Comparison of ENCODE assay signal across 8 cellular contexts in the genomic region with DNA sequence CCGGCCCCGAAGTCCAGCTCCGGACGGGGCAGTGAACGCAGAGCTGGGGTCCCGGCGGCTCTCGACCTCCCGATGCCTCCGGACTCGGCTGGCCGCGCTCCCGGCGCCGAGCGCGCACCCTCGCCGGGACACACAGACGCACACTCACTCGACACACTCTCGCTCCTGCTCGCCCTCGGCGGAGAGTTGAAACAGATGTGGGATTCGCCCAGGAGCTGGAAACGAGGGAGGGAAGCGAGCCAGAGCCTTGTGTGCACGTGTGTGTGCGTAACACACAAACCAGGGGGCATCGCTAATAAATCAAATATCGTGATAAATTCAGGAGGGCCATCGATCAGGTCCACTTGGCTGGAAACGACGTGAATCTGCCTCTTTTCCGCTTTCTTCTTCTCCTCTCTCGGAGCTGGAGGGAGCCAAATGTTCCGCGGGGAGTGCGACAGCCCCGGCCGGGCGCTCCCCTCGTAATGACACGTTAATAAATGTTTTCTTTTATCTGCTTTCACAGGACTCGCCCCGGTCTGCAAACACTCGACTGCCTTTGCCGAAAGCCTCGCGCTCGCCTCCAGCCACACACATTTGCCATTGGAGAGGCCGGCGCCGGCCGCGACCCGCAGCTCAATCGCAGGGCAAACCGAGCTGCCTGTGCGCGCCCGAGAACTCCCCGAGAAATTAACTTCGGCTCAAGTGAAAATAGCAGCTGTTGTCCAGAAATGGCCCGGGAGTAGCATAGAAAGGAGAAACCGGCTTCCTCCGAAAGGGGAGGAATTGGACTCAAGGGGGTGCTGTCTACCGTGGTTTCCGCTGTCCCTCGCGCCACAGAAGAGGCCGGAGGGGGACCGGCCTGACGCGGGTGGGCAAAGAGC. TPM values are rescaled to one million over a fixed set of nuclear protein-coding genes. Genes with fewer than 3 reads are reported as not detected.
DNase-seq lines count a peak whose midpoint lies in the region; ATAC-seq lines count a peak whose summit lies in the region.

No MANE protein-coding gene starts in this region.

- DNase-seq in C1 segment of cervical spinal cord (lab: John Stamatoyannopoulos, UW) (peak in 13 of 14 donors; percentile 1 to 69 (median 50)), GM23248 (peak; percentile 84), NOMO-1 treated with dmso at 0.1 percent for 144 hours (lab: John Stamatoyannopoulos, UW; ENCODE audit: unreplicated experiment) (peak; percentile 43), cerebellar cortex (ENCODE audit: low spot score) (peak; percentile 67), immature natural killer cell (no peak), sciatic nerve (ENCODE audit: low spot score) (peak; percentile 75), GDM1 (lab: John Stamatoyannopoulos, UW) (no peak)

- peak overlapping the region; percentile 45 for H3K9ac ChIP-seq in GM23248

- intact Hi-C loops in sciatic nerve (cut with DNase I) = no loop called here

- H3K27ac ChIP-seq in GM23248 = no peak overlapping the region

- H3K4me2 ChIP-seq in GM23248 (ENCODE audit: unreplicated experiment) = peak overlapping the region; percentile 88

- no peaks in the 10 kb centered on the region for H3K79me2 ChIP-seq in GM23248 (ENCODE audit: insufficient read depth)

- no peaks in the 10 kb centered on the region for H4K20me1 ChIP-seq in GM23248 (ENCODE audit: insufficient read depth)

- H2AFZ ChIP-seq in GM23248 = peak overlapping the region; percentile 82

- H3F3A ChIP-seq in GM23248 (ENCODE audit: insufficient read depth) = peaks cover 9% of the 10 kb centered on the region

- peaks cover 0 to 5% of the 10 kb centered on the region in 2 donors for H3K4me1 Mint-ChIP-seq in immature natural killer cell

- H3K36me3 ChIP-seq in GM23248 (ENCODE audit: low read depth) = no peaks in the 10 kb centered on the region

- H3K9me3 Mint-ChIP-seq in immature natural killer cell = no peaks in the 10 kb centered on the region

- ATAC-seq in sciatic nerve (peak; percentile 87), GM18519 (IDR thresholded peaks at IDR 0.05; ENCODE audit: low FRiP score, unreplicated experiment) (no peak)

- H3K27me3 ChIP-seq in GM23248 (replicated peaks; ENCODE audit: insufficient read depth) = peaks cover 55% of the 10 kb centered on the region

- no peaks in the 10 kb centered on the region for H3K9me3 ChIP-seq in GM23248 (ENCODE audit: low read depth)

- H3K9me2 ChIP-seq in GM23248 (ENCODE audit: insufficient read depth) = no peaks in the 10 kb centered on the region

- peaks cover 7% of the 10 kb centered on the region for H3K4me1 ChIP-seq in GM23248 (ENCODE audit: insufficient read depth)

- H3K4me3 ChIP-seq in GM23248 = peak overlapping the region; percentile 75

- H3K36me3 Mint-ChIP-seq in immature natural killer cell = no peaks in the 10 kb centered on the region

- no peak overlapping the region for H3K27ac Mint-ChIP-seq in immature natural killer cell

- H3K4me3 Mint-ChIP-seq in immature natural killer cell = peak overlapping the region in 3 of 5 donors; percentile 21 to 50 (median 30)

- 1% methylated on average over 75 to 77 of the region's 77 CpGs for WGBS in GM23248 (ENCODE audit: low coverage in 1 of 2, low lambda C conversion rate in 2 of 2, missing lambda C conversion rate in 2 of 2), 2 experiments

- H3K27me3 Mint-ChIP-seq in immature natural killer cell (ENCODE audit: low read depth in 3 of 3) = peaks cover 13 to 20% (median 18%) of the 10 kb centered on the region in 3 donors

- in situ Hi-C loops in GM23248 (cut with MboI) = loop anchor here (10.0 kb wide), 2 partner anchors 509 to 829 kb away; no protein-coding TSS in a partner anchor

RNA-seq across cellular contexts. Expression of gene SULF2, which starts 0.8 kb away (rescaled TPM):
- total RNA-seq in GM23248 (2014; rRNA removed; shearing (Covaris generic)) = 5.6 and 10.5 TPM in 2 replicates
- polyA plus RNA-seq in GM23248 (2016; fragmentation: Nextera tagmentation; extraction: Ambion mirVana) (1.1 and 2.0 TPM in 2 replicates), immature natural killer cell (1 to 10 TPM; 1.3 to 3.7 (median 3.0) TPM)
- total RNA-seq in sciatic nerve = 79.2 TPM

Comparison
In these comparisons a context has a peak if more than half of its experiments do, and no peak if none do; other contexts are left out.
1. DNase-seq: peak in C1 segment of cervical spinal cord (13 of 14), GM23248 (single experiment), NOMO-1 treated with dmso at 0.1 percent for 144 hours (single experiment), cerebellar cortex (single experiment) and sciatic nerve (single experiment); none in immature natural killer cell (0 of 3) and GDM1 (single experiment).